Comparison of ENCODE assay signal across 8 cellular contexts in genomic region chr22:46251266-46251665, GRCh38. TPM values are rescaled to one million over a fixed set of nuclear protein-coding genes. Genes with fewer than 3 reads are reported as not detected.
A peak's percentile ranks its signal among the peaks of the same experiment; 100 is the strongest.
DNase-seq lines count a peak whose midpoint lies in the region; ATAC-seq and TF ChIP-seq lines count a peak whose summit lies in the region.

No MANE protein-coding gene starts in this region.

- H3K4me3 ChIP-seq in AG09309 (ENCODE audit: control insufficient read depth, low read depth, low read length) (peak overlapping the region; percentile 63), HUES6 (ENCODE audit: low read depth, low read length) (peak overlapping the region; percentile 91), muscle layer of colon (ENCODE audit: low read depth in 1 of 2, low read length in 2 of 2) (peak overlapping the region; percentile 76 to 88)

- no peaks in the 10 kb centered on the region for H3K36me3 Mint-ChIP-seq in brain

- H3K4me3 Mint-ChIP-seq in brain: peak overlapping the region; percentile 75 to 87 (median 82)

- DNase-seq in AG09309 (ENCODE audit: low read depth) (no peak), hepatic stellate cell (ENCODE audit: low spot score) (no peak), hippocampal formation (lab: John Stamatoyannopoulos, UW) (no peak)
- DNase-seq in stimulated activated naive CD4-positive, alpha-beta T cell treated with Interleukin-2 at 50 U/mL for 16 hours (lab: John Stamatoyannopoulos, UW): no peak

- H3K27me3 Mint-ChIP-seq in brain: peaks cover 3% of the 10 kb centered on the region

- H3K27ac ChIP-seq in HUES6 (ENCODE audit: low read depth, low read length): no peak overlapping the region
- peak overlapping the region; percentile 84 for H3K27ac ChIP-seq in muscle layer of colon (ENCODE audit: low read depth, low read length)

- peaks cover 3% of the 10 kb centered on the region; the same call in 1 of the 2 replicates for H3K36me3 ChIP-seq in HUES6 (ENCODE audit: control insufficient read depth, insufficient read depth, low read length)
- no peaks in the 10 kb centered on the region for H3K36me3 ChIP-seq in muscle layer of colon (ENCODE audit: insufficient read depth, low read length)

- peak overlapping the region in 4 of 5 experiments; percentile 6 to 52 (median 38) for H3K27ac Mint-ChIP-seq in brain

- H3K9me3 ChIP-seq in HUES6 (ENCODE audit: control insufficient read depth, insufficient read depth, low read depth, low read length) (no peaks in the 10 kb centered on the region), muscle layer of colon (ENCODE audit: low read length) (no peaks in the 10 kb centered on the region)

- peaks cover 0 to 6% (median 0%) of the 10 kb centered on the region in 5 experiments for H3K9me3 Mint-ChIP-seq in brain

- H3K4me1 ChIP-seq in HUES6 (ENCODE audit: control insufficient read depth, insufficient read depth, low read length) (peaks cover 7% of the 10 kb centered on the region), muscle layer of colon (ENCODE audit: insufficient read depth, low read length) (peaks cover 12% of the 10 kb centered on the region)

- H3K27me3 ChIP-seq in HUES6 (ENCODE audit: control insufficient read depth, insufficient read depth, low read length) (peaks cover 7% of the 10 kb centered on the region), muscle layer of colon (ENCODE audit: control insufficient read depth in 1 of 2, insufficient read depth in 2 of 2, low read length in 2 of 2) (no peaks in the 10 kb centered on the region)

- ATAC-seq in HG03460 (IDR thresholded peaks at IDR 0.05; ENCODE audit: unreplicated experiment): no peak

- TF ChIP-seq CTCF in AG09309 (IDR thresholded peaks at IDR 0.05; ENCODE audit: control insufficient read depth, insufficient read depth, low read depth, low read length, missing control alignments): no peak
- no peak for TF ChIP-seq CTCF in brain (conservative IDR thresholded peaks at IDR 0.05)

- peaks cover 28% of the 10 kb centered on the region for H3K4me1 Mint-ChIP-seq in brain

- peak overlapping the region; percentile 25 for H3K9ac ChIP-seq in HUES6 (ENCODE audit: low read length)
- H3K9ac ChIP-seq in muscle layer of colon (ENCODE audit: low read length): peak overlapping the region; percentile 14

RNA-seq across cellular contexts. Expression of gene CDPF1, which starts 1.2 kb away (rescaled TPM):
- polyA plus RNA-seq in brain (ENCODE audit: insufficient read depth, low read depth, low replicate concordance): 11.0 TPM

RNA-seq across cellular contexts. Expression of gene PKDREJ, which starts 11.9 kb away (rescaled TPM):
- polyA plus RNA-seq in brain (ENCODE audit: insufficient read depth, low read depth, low replicate concordance): not detected

RNA-seq across cellular contexts. Expression of gene TTC38, which starts 16.5 kb away (rescaled TPM):
- polyA plus RNA-seq in brain (ENCODE audit: insufficient read depth, low read depth, low replicate concordance): 24.7 TPM

RNA-seq across cellular contexts. Expression of gene GTSE1, which starts 45.4 kb away (rescaled TPM):
- 31.9 TPM for polyA plus RNA-seq in brain (ENCODE audit: insufficient read depth, low read depth, low replicate concordance)
